8 cellular contexts compared by ENCODE assay signal in the genomic region with DNA sequence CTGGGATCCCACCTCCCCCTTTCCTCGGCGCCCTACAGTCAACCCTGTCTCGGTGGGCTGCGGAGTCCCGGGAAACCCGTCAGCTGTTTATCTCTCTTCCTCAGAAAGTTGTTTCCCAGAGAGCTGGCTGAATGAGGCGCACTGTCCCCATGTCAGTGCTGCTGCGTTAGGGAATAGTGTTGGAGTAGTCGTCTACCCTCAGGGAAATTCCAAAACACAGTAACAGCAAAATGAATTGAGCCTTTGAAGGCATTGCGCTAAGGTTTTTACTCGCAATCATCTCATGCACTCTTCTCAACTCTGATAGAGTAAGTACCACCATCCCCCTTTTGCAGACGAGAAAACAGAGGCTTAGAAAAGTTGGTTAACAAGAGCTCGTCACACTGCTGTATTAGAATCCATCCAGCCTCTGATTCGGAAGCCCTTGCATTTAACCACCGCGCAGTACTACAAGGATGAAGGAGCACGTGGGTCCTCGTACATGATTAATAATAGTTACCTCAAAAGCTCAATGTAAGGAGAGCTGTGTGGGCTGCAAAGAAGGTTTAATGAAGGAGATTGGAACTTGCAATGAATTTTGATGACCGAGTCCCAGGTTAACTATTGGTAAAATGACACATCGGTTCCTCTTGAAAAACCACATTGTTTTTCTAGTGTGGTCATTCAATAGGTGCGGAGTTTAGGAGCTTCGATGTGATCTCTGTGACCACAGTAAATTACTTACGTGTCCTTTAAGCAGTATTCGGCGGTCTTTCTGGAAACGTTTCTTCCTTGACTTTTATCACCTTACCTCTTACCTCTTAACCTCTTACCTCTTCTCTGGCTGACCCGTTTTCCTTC. TPM values are rescaled to one million over a fixed set of nuclear protein-coding genes. Genes with fewer than 3 reads are reported as not detected.
A peak's percentile ranks its signal among the peaks of the same experiment; 100 is the strongest.
DNase-seq lines count a peak whose midpoint lies in the region; ATAC-seq and TF ChIP-seq lines count a peak whose summit lies in the region.

No MANE protein-coding gene starts in this region.

- peak overlapping the region; percentile 88 for H3K4me2 ChIP-seq in mammary epithelial cell (ENCODE audit: insufficient read depth, low read depth, low read length)

- H3K27me3 Mint-ChIP-seq in activated CD4-positive, alpha-beta T cell treated with anti-CD3 and anti-CD28 coated beads for 36 hours = peaks cover 3% of the 10 kb centered on the region

- POLR2A ChIA-PET in activated CD4-positive, alpha-beta T cell treated with anti-CD3 and anti-CD28 coated beads for 36 hours (lab: Charles Lee) = interaction anchor here (0.6 to 1.5 kb wide), 6 partner anchors 112 to 1554 kb away, joined by 3 to 4 read pairs (median 3); no protein-coding TSS in a partner anchor

- ATAC-seq in activated CD4-positive, alpha-beta T cell treated with anti-CD3 and anti-CD28 coated beads for 36 hours = peak; percentile 2
- ATAC-seq in HG02588 (IDR thresholded peaks at IDR 0.05; ENCODE audit: unreplicated experiment) = peak; percentile 1
- peak; percentile 5 for ATAC-seq in stimulated activated naive CD8-positive, alpha-beta T cell treated with anti-CD3 and anti-CD28 coated beads, Interleukin-15, Interleukin-2, amounts not matched to agents 100 U/mL and 50 U/mL, for 24 hours

- CTCF ChIA-PET in activated CD4-positive, alpha-beta T cell treated with anti-CD3 and anti-CD28 coated beads for 36 hours (lab: Charles Lee) = interaction anchor here (0.7 to 2.1 kb wide), 4 partner anchors 36 to 399 kb away, joined by 3 to 6 read pairs (median 4); no protein-coding TSS in a partner anchor
- CTCF ChIA-PET in mammary epithelial cell (lab: Charles Lee; ENCODE audit: low non-redundant PET) = no interaction called here

- H3K4me3 Mint-ChIP-seq in activated CD4-positive, alpha-beta T cell treated with anti-CD3 and anti-CD28 coated beads for 36 hours = peak overlapping the region; percentile 95

- H3K4me3 ChIP-seq in mammary epithelial cell (replicated peaks in 1 of 3; ENCODE audit: insufficient read depth in 1 of 3, low read depth in 2 of 3, low read length in 3 of 3) = peak overlapping the region; percentile 69 to 100 (median 86)

- dilution Hi-C loops in mammary epithelial cell (cut with HindIII; ENCODE audit: low sequenced_read_pairs) = no loop called here

- peak overlapping the region; percentile 73 for H3K9ac ChIP-seq in mammary epithelial cell (ENCODE audit: insufficient read depth, low read length)

- H3K27me3 ChIP-seq in mammary epithelial cell (ENCODE audit: insufficient read depth, low read length) (no peaks in the 10 kb centered on the region), layer of hippocampus (ENCODE audit: control insufficient read depth, insufficient read depth, low read length) (no peaks in the 10 kb centered on the region)

- H3K4me1 Mint-ChIP-seq in activated CD4-positive, alpha-beta T cell treated with anti-CD3 and anti-CD28 coated beads for 36 hours = peaks cover 38% of the 10 kb centered on the region

- BruUV-seq in mammary epithelial cell (replicated peaks; lab: Mats Ljungman, UMichigan) = TSS peak; percentile 45

- in situ Hi-C loops in mammary epithelial cell (cut with MboI; ENCODE audit: low sequenced_read_pairs in 2 of 2) = no loop called here

- H3K9me3 ChIP-seq in mammary epithelial cell (replicated peaks; ENCODE audit: insufficient read depth, low read length) = no peaks in the 10 kb centered on the region

- intact Hi-C loops in activated CD4-positive, alpha-beta T cell treated with anti-CD3 and anti-CD28 coated beads for 36 hours (cut with DNase I, micrococcal nuclease) = loop anchor here (1.0 to 10.0 kb wide), 17 partner anchors 12 to 1619 kb away; a partner anchor contains a TSS
- intact Hi-C loops in mammary epithelial cell (cut with micrococcal nuclease) = loop anchor here (1.0 kb wide), 1 partner anchor 402 kb away; a partner anchor contains a TSS

- peaks cover 22% of the 10 kb centered on the region for H3K79me2 ChIP-seq in mammary epithelial cell (ENCODE audit: insufficient read depth, low read length)

- H2AFZ ChIP-seq in mammary epithelial cell (ENCODE audit: low read depth, low read length) = peak overlapping the region; percentile 98

- H3K27ac ChIP-seq in mammary epithelial cell (ENCODE audit: insufficient read depth, low read depth, low read length) = peak overlapping the region; percentile 66
- H3K27ac ChIP-seq in layer of hippocampus (ENCODE audit: low read depth, low read length) = peak overlapping the region; percentile 93

- H3K36me3 Mint-ChIP-seq in activated CD4-positive, alpha-beta T cell treated with anti-CD3 and anti-CD28 coated beads for 36 hours (ENCODE audit: low read depth) = peaks cover 2% of the 10 kb centered on the region

- H4K20me1 ChIP-seq in mammary epithelial cell (ENCODE audit: insufficient read depth, low read length) = no peaks in the 10 kb centered on the region

- H3K36me3 ChIP-seq in mammary epithelial cell (ENCODE audit: insufficient read depth, low read length) = no peaks in the 10 kb centered on the region

- WGBS in mammary epithelial cell (ENCODE audit: low coverage, missing lambda C conversion rate) = under 1% methylated on average over 27 of the region's 27 CpGs

- H3K4me1 ChIP-seq in mammary epithelial cell (ENCODE audit: insufficient read depth, low read length) = peaks cover 5% of the 10 kb centered on the region

- peak overlapping the region; percentile 93 for H3K27ac Mint-ChIP-seq in activated CD4-positive, alpha-beta T cell treated with anti-CD3 and anti-CD28 coated beads for 36 hours

- DNase-seq in activated CD4-positive, alpha-beta T cell treated with anti-CD3 and anti-CD28 coated beads for 36 hours = peak; percentile 35
- DNase-seq in activated CD4-positive, alpha-beta T cell treated with anti-CD3 and anti-CD28 coated beads for 1 hour = no peak
- DNase-seq in mammary epithelial cell = no peak
- peak; percentile 24 for DNase-seq in stimulated activated naive CD8-positive, alpha-beta T cell treated with anti-CD3 and anti-CD28 coated beads, Interleukin-15, Interleukin-2, amounts not matched to agents 100 U/mL and 50 U/mL, for 24 hours
- DNase-seq in effector CD8-positive, alpha-beta T cell (lab: John Stamatoyannopoulos, UW) = no peak

- no peak for TF ChIP-seq CTCF in mammary epithelial cell (conservative IDR thresholded peaks at IDR 0.05 in 1 of 2, IDR thresholded peaks at IDR 0.05 in 1 of 2; ENCODE audit: extremely low read depth in 1 of 2, insufficient read depth in 1 of 2, low read depth in 1 of 2, low read length in 2 of 2)

- H3K9me3 Mint-ChIP-seq in activated CD4-positive, alpha-beta T cell treated with anti-CD3 and anti-CD28 coated beads for 36 hours (ENCODE audit: low read depth) = no peaks in the 10 kb centered on the region

TF ChIP-seq in PFSK-1, 5 proteins besides CTCF, POLR2A, EP300 and RAD21:
- TF ChIP-seq, protein P1, sequence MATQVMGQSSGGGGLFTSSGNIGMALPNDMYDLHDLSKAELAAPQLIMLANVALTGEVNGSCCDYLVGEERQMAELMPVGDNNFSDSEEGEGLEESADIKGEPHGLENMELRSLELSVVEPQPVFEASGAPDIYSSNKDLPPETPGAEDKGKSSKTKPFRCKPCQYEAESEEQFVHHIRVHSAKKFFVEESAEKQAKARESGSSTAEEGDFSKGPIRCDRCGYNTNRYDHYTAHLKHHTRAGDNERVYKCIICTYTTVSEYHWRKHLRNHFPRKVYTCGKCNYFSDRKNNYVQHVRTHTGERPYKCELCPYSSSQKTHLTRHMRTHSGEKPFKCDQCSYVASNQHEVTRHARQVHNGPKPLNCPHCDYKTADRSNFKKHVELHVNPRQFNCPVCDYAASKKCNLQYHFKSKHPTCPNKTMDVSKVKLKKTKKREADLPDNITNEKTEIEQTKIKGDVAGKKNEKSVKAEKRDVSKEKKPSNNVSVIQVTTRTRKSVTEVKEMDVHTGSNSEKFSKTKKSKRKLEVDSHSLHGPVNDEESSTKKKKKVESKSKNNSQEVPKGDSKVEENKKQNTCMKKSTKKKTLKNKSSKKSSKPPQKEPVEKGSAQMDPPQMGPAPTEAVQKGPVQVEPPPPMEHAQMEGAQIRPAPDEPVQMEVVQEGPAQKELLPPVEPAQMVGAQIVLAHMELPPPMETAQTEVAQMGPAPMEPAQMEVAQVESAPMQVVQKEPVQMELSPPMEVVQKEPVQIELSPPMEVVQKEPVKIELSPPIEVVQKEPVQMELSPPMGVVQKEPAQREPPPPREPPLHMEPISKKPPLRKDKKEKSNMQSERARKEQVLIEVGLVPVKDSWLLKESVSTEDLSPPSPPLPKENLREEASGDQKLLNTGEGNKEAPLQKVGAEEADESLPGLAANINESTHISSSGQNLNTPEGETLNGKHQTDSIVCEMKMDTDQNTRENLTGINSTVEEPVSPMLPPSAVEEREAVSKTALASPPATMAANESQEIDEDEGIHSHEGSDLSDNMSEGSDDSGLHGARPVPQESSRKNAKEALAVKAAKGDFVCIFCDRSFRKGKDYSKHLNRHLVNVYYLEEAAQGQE (IDR thresholded peaks at IDR 0.05; ENCODE audit: insufficient read depth in 1 of 2, low read depth in 2 of 2, low read length in 2 of 2) = no peak
- TF ChIP-seq POLR2AphosphoS5 (IDR thresholded peaks at IDR 0.05; ENCODE audit: low read depth, low read length) (no peak), SIN3A (IDR thresholded peaks at IDR 0.05; ENCODE audit: borderline replicate concordance, insufficient read depth, low read length) (peak; percentile 14; the same call in 1 of the 2 replicates), TAF1 (IDR thresholded peaks at IDR 0.05; ENCODE audit: borderline replicate concordance, insufficient read depth, low read length) (no peak)

RNA-seq across cellular contexts. Expression of a gene that starts 0.8 kb away (rescaled TPM):
- 10 to 100 TPM; 14.0 to 15.2 TPM for total RNA-seq in activated CD4-positive, alpha-beta T cell treated with anti-CD3 and anti-CD28 coated beads for 36 hours
- polyA plus RNA-seq in PFSK-1 (2012; ENCODE audit: insufficient read length, low read depth) = 13.5 TPM
- total RNA-seq in mammary epithelial cell = 10 to 100 TPM; 30.7 to 33.4 TPM
- 17.3 TPM for polyA plus RNA-seq in mammary epithelial cell
- 29.8 TPM for polyA minus RNA-seq in mammary epithelial cell

Comparison
In these comparisons a context has a peak if more than half of its experiments do, and no peak if none do; other contexts are left out.
1. DNase-seq: peak in activated CD4-positive, alpha-beta T cell treated with anti-CD3 and anti-CD28 coated beads for 36 hours (single experiment) and stimulated activated naive CD8-positive, alpha-beta T cell treated with anti-CD3 and anti-CD28 coated beads, Interleukin-15, Interleukin-2, amounts not matched to agents 100 U/mL and 50 U/mL, for 24 hours (single experiment); none in activated CD4-positive, alpha-beta T cell treated with anti-CD3 and anti-CD28 coated beads for 1 hour (single experiment), mammary epithelial cell (single experiment) and effector CD8-positive, alpha-beta T cell (single experiment).
2. Peak in every context shown above with its lines, with median percentiles within 50 percentile points of each other: ATAC-seq.